Comparison of ENCODE assay signal across 20 cellular contexts in genomic region chr1:31836638-31837037, GRCh38. TPM values are rescaled to one million over a fixed set of nuclear protein-coding genes. Genes with fewer than 3 reads are reported as not detected.
DNase-seq lines count a peak whose midpoint lies in the region; ATAC-seq and TF ChIP-seq lines count a peak whose summit lies in the region.
"Had no signal": no experiment of that assay in that cellular context is flagged by ENCODE, and none has a peak within 500 bp of the region (broad histone marks: within the 10 kb centered on the region; RNA-seq: fewer than 3 reads in every experiment).

No MANE protein-coding gene starts in this region.

- peaks cover 8% of the 10 kb centered on the region; the same call in 1 of the 2 replicates for H3F3A ChIP-seq in GM23248 (ENCODE audit: insufficient read depth)

- no peaks in the 10 kb centered on the region for H3K36me3 Mint-ChIP-seq in activated CD8-positive, alpha-beta memory T cell treated with anti-CD3 and anti-CD28 coated beads, Interleukin-2, amount 10 ng/mL, durations not matched to agents 7 days and 5 days
- H3K36me3 Mint-ChIP-seq in endodermal cell (ENCODE audit: low read depth), result no peaks in the 10 kb centered on the region
- H3K36me3 Mint-ChIP-seq: CD4-positive, CD25-positive, alpha-beta regulatory T cell; CD8-positive, alpha-beta memory T cell had no signal

- H3K4me1 ChIP-seq in HEK293 (ENCODE audit: control insufficient read depth, insufficient read depth, low read length) (no peaks in the 10 kb centered on the region), endodermal cell (ENCODE audit: control insufficient read depth, insufficient read depth, low read length) (no peaks in the 10 kb centered on the region), GM23248 (ENCODE audit: insufficient read depth) (peaks cover 7% of the 10 kb centered on the region)
- H3K4me1 ChIP-seq: BE2C had no signal

- H3K4me3 Mint-ChIP-seq in activated CD8-positive, alpha-beta memory T cell treated with anti-CD3 and anti-CD28 coated beads, Interleukin-2, amount 10 ng/mL, durations not matched to agents 7 days and 5 days, result no peak overlapping the region
- H3K4me3 Mint-ChIP-seq in endodermal cell, result no peak overlapping the region
- H3K4me3 Mint-ChIP-seq: CD4-positive, CD25-positive, alpha-beta regulatory T cell; CD8-positive, alpha-beta memory T cell; H9 had no signal

- H2AFZ ChIP-seq in GM23248, result no peak overlapping the region

- H3K4me3 ChIP-seq in HEK293 (ENCODE audit: low read depth, low read length) (no peak overlapping the region), endodermal cell (ENCODE audit: low read length) (no peak overlapping the region), GM23248 (no peak overlapping the region)
- H3K4me3 ChIP-seq: GM12878 had no signal

- CTCF ChIA-PET in activated CD8-positive, alpha-beta memory T cell treated with anti-CD3 and anti-CD28 coated beads, Interleukin-2, amount 10 ng/mL, durations not matched to agents 7 days and 5 days (lab: Charles Lee), result interaction anchor here (1.1 to 3.3 kb wide), 3 partner anchors 47 to 128 kb away, joined by 4 to 18 read pairs (median 5); no protein-coding TSS in a partner anchor
- CTCF ChIA-PET in HEK293 (lab: Yijun Ruan, JAX), result interaction anchor here (0.6 to 3.0 kb wide), 2 partner anchors 127 to 421 kb away, joined by 3 to 9 read pairs; no protein-coding TSS in a partner anchor

- H3K36me3 ChIP-seq in HEK293 (ENCODE audit: control insufficient read depth in 2 of 2, insufficient read depth in 1 of 2, low read length in 2 of 2) (no peaks in the 10 kb centered on the region), endodermal cell (ENCODE audit: control insufficient read depth, insufficient read depth, low read length) (no peaks in the 10 kb centered on the region), GM23248 (ENCODE audit: low read depth) (no peaks in the 10 kb centered on the region)
- H3K36me3 ChIP-seq: BE2C had no signal

- no peaks in the 10 kb centered on the region for H3K9me3 Mint-ChIP-seq in activated CD8-positive, alpha-beta memory T cell treated with anti-CD3 and anti-CD28 coated beads, Interleukin-2, amount 10 ng/mL, durations not matched to agents 7 days and 5 days (ENCODE audit: low read depth)
- H3K9me3 Mint-ChIP-seq in endodermal cell, result no peaks in the 10 kb centered on the region
- H3K9me3 Mint-ChIP-seq: CD4-positive, CD25-positive, alpha-beta regulatory T cell; CD8-positive, alpha-beta memory T cell; H9 had no signal

- no peaks in the 10 kb centered on the region for H3K79me2 ChIP-seq in GM23248 (ENCODE audit: insufficient read depth)

- H3K27ac ChIP-seq in HEK293 (ENCODE audit: extremely low read depth, low read depth, low read length), result no peak overlapping the region
- H3K27ac ChIP-seq in endodermal cell (ENCODE audit: low read depth, low read length), result no peak overlapping the region
- H3K27ac ChIP-seq in GM23248, result no peak overlapping the region

- no peak overlapping the region for H3K27ac Mint-ChIP-seq in activated CD8-positive, alpha-beta memory T cell treated with anti-CD3 and anti-CD28 coated beads, Interleukin-2, amount 10 ng/mL, durations not matched to agents 7 days and 5 days
- H3K27ac Mint-ChIP-seq in endodermal cell, result no peak overlapping the region
- H3K27ac Mint-ChIP-seq: CD4-positive, CD25-positive, alpha-beta regulatory T cell; H9 had no signal

- no peaks in the 10 kb centered on the region for H4K20me1 ChIP-seq in GM23248 (ENCODE audit: insufficient read depth)

- peak; percentile 27 for ATAC-seq in activated CD8-positive, alpha-beta memory T cell treated with anti-CD3 and anti-CD28 coated beads, Interleukin-2, amount 10 ng/mL, durations not matched to agents 7 days and 5 days
- ATAC-seq: GM12878 had no signal

- H3K9me2 ChIP-seq in GM23248 (ENCODE audit: insufficient read depth), result no peaks in the 10 kb centered on the region

- in situ Hi-C loops in GM23248 (cut with MboI), result no loop called here

- no peak for DNase-seq in activated CD8-positive, alpha-beta memory T cell treated with anti-CD3 and anti-CD28 coated beads, Interleukin-2, amount 10 ng/mL, durations not matched to agents 7 days and 5 days
- DNase-seq in activated CD8-positive, alpha-beta memory T cell treated with anti-CD3 and anti-CD28 coated beads, Interleukin-2, amount 50 U/mL, for 48 hours, result no peak
- DNase-seq in OCI-M1 (lab: John Stamatoyannopoulos, UW), result peak; percentile 10
- DNase-seq in endodermal cell, result peak; percentile 15
- no peak for DNase-seq in GM23248
- DNase-seq in NCI-H1417 treated with DMSO at 0.1 percent for 48 hours (lab: John Stamatoyannopoulos, UW), result no peak
- DNase-seq: ACHN; BE2C; C1 segment of cervical spinal cord; CD8-positive, alpha-beta memory T cell; COR-L47; DMS 273 treated with DMSO at 0.1 percent for 48 hours; DMS53; DND-41; EL; H9; IMR-90 had no signal

- 91 to 98% methylated on average over 4 to 5 of the region's 5 CpGs for WGBS in endodermal cell (ENCODE audit: insufficient coverage in 1 of 2, insufficient read length in 1 of 2), 2 experiments
- 61 to 73% methylated on average over 5 of the region's 5 CpGs for WGBS in GM23248 (ENCODE audit: low coverage in 1 of 2, low lambda C conversion rate in 2 of 2, missing lambda C conversion rate in 2 of 2), 2 experiments

- H3K27me3 ChIP-seq in endodermal cell (ENCODE audit: control insufficient read depth, insufficient read depth, low read length, poor library complexity, severe bottlenecking), result no peaks in the 10 kb centered on the region
- no peaks in the 10 kb centered on the region for H3K27me3 ChIP-seq in GM23248 (replicated peaks; ENCODE audit: insufficient read depth)
- H3K27me3 ChIP-seq: BE2C had no signal

- H3K27me3 Mint-ChIP-seq in activated CD8-positive, alpha-beta memory T cell treated with anti-CD3 and anti-CD28 coated beads, Interleukin-2, amount 10 ng/mL, durations not matched to agents 7 days and 5 days, result peaks cover 2% of the 10 kb centered on the region
- peaks cover 5% of the 10 kb centered on the region for H3K27me3 Mint-ChIP-seq in endodermal cell (ENCODE audit: insufficient read depth)

- H3K9ac ChIP-seq in endodermal cell (ENCODE audit: extremely low read depth, low read length, poor library complexity, severe bottlenecking) (no peak overlapping the region), GM23248 (no peak overlapping the region)

- TF ChIP-seq CTCF in HEK293 (tag by site-specific recombination; IDR thresholded peaks at IDR 0.05), result no peak
- no peak for TF ChIP-seq CTCF in endodermal cell (conservative IDR thresholded peaks at IDR 0.05)

- H3K4me1 Mint-ChIP-seq in activated CD8-positive, alpha-beta memory T cell treated with anti-CD3 and anti-CD28 coated beads, Interleukin-2, amount 10 ng/mL, durations not matched to agents 7 days and 5 days, result peaks cover 13% of the 10 kb centered on the region
- no peaks in the 10 kb centered on the region for H3K4me1 Mint-ChIP-seq in endodermal cell
- H3K4me1 Mint-ChIP-seq: H9 had no signal

- H3K4me2 ChIP-seq in GM23248 (ENCODE audit: unreplicated experiment), result no peak overlapping the region

- H3K9me3 ChIP-seq in HEK293 (ENCODE audit: control insufficient read depth, insufficient read depth, low read depth, low read length) (no peaks in the 10 kb centered on the region), endodermal cell (ENCODE audit: control insufficient read depth, low read length) (no peaks in the 10 kb centered on the region), GM23248 (ENCODE audit: low read depth) (no peaks in the 10 kb centered on the region)
- H3K9me3 ChIP-seq: BE2C had no signal

- POLR2A ChIA-PET in HEK293 (lab: Yijun Ruan, JAX), result no interaction called here

TF ChIP-seq in HEK293, 187 proteins besides CTCF, POLR2A, EP300 and RAD21:
- TF ChIP-seq BCL11A (tag by site-specific recombination; IDR thresholded peaks at IDR 0.05; ENCODE audit: low read depth) (no peak), YY2 (tag by site-specific recombination; IDR thresholded peaks at IDR 0.05) (no peak), ZNF664 (tag by site-specific recombination; IDR thresholded peaks at IDR 0.05) (peak; percentile 65; the same call in 1 of the 2 replicates)

RNA-seq across cellular contexts. Expression of gene SPOCD1, which starts 20.8 kb away (rescaled TPM):
- not detected for total RNA-seq in activated CD8-positive, alpha-beta memory T cell treated with anti-CD3 and anti-CD28 coated beads, Interleukin-2, amount 10 ng/mL, durations not matched to agents 7 days and 5 days
- 1 to 10 TPM; 2.0 to 3.1 TPM for total RNA-seq in endodermal cell
- polyA plus RNA-seq in endodermal cell (2013, experiment 1 of 2), result 1.00 TPM
- 1.4 TPM for polyA plus RNA-seq in endodermal cell (2013, experiment 2 of 2)
- 36.8 and 43.0 TPM in 2 replicates for total RNA-seq in GM23248 (2014; rRNA removed; shearing (Covaris generic))
- 27.8 and 27.9 TPM in 2 replicates for polyA plus RNA-seq in GM23248 (2016; fragmentation: Nextera tagmentation; extraction: Ambion mirVana)
- polyA plus RNA-seq: CD4-positive, CD25-positive, alpha-beta regulatory T cell; CD8-positive, alpha-beta memory T cell had no signal

Comparison
In these comparisons a context has a peak if more than half of its experiments do, and no peak if none do; other contexts are left out.
1. DNase-seq: peak in OCI-M1 (single experiment) and endodermal cell (single experiment); none in activated CD8-positive, alpha-beta memory T cell treated with anti-CD3 and anti-CD28 coated beads, Interleukin-2, amount 10 ng/mL, durations not matched to agents 7 days and 5 days (single experiment), activated CD8-positive, alpha-beta memory T cell treated with anti-CD3 and anti-CD28 coated beads, Interleukin-2, amount 50 U/mL, for 48 hours (single experiment), GM23248 (single experiment) and NCI-H1417 treated with DMSO at 0.1 percent for 48 hours (single experiment).